8 cellular contexts compared by ENCODE assay signal in the genomic region with DNA sequence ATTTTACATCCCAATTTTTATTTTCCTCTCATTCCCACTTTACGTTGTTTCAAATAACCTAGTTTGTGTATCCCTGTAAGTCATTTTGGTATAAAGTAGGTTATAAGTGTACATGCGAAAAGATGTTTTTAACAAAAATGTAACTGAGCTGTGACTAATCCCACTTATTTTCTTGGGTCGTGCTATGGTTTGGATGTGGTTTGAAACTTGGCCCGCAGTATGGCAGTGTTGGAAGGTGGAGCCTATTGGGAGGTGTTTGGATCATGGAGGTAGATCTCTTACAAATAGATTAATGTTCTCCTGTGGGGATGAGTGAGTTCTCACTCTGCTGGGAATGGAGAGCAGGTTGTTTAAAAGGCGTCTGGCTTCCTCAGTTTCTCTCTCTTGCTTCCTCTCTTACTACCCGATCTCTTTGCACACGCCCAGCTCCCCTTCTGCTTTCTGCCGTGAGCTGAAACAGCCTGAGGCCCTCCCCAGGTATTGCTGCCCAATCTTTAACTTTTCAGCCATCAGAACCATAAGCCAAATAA. TPM values are rescaled to one million over a fixed set of nuclear protein-coding genes. Genes with fewer than 3 reads are reported as not detected.
A peak's percentile ranks its signal among the peaks of the same experiment; 100 is the strongest.
DNase-seq lines count a peak whose midpoint lies in the region; ATAC-seq and TF ChIP-seq lines count a peak whose summit lies in the region.

No MANE protein-coding gene starts in this region.

- no peaks in the 10 kb centered on the region for H3K27me3 Mint-ChIP-seq in activated T-cell treated with anti-CD3 and anti-CD28 coated beads, Interleukin-2, amount 50 U/mL, for 72 hours (ENCODE audit: low read depth)
- H3K27me3 Mint-ChIP-seq in stimulated activated naive CD8-positive, alpha-beta T cell treated with anti-CD3 and anti-CD28 coated beads, Interleukin-15, amount 100 ng/mL, for 72 hours = no peaks in the 10 kb centered on the region

- no peak for DNase-seq in activated T-cell treated with anti-CD3 and anti-CD28 coated beads, Interleukin-2, amount 50 U/mL, for 72 hours
- DNase-seq in activated T-cell treated with anti-CD3 and anti-CD28 coated beads, Interleukin-2, amount 50 U/mL, for 48 hours = no peak
- DNase-seq in SJSA1 (ENCODE audit: low read depth in 1 of 2, low spot score in 2 of 2) (no peak), fibroblast of mammary gland (ENCODE audit: low read depth) (peak; percentile 44), omental fat pad (ENCODE audit: low spot score) (no peak), NCI-H1105 (lab: John Stamatoyannopoulos, UW) (no peak), NCI-H187 (lab: John Stamatoyannopoulos, UW) (no peak)
- DNase-seq in stimulated activated naive CD8-positive, alpha-beta T cell treated with anti-CD3 and anti-CD28 coated beads, Interleukin-15, amount 100 ng/mL, for 72 hours = no peak

- H3K4me3 ChIP-seq in SJSA1 (peak overlapping the region; percentile 37), fibroblast of mammary gland (ENCODE audit: control insufficient read depth, low read depth, low read length) (peak overlapping the region; percentile 62)

- H3K36me3 ChIP-seq in SJSA1 = peaks cover 54% of the 10 kb centered on the region

- no peaks in the 10 kb centered on the region for H3K9me3 Mint-ChIP-seq in activated T-cell treated with anti-CD3 and anti-CD28 coated beads, Interleukin-2, amount 50 U/mL, for 72 hours
- H3K9me3 Mint-ChIP-seq in stimulated activated naive CD8-positive, alpha-beta T cell treated with anti-CD3 and anti-CD28 coated beads, Interleukin-15, amount 100 ng/mL, for 72 hours = no peaks in the 10 kb centered on the region

- H3K4me1 ChIP-seq in SJSA1 (replicated peaks) = peaks cover 13% of the 10 kb centered on the region; the same call in 1 of the 2 replicates

- peak overlapping the region; percentile 95 to 96 for H3K4me3 Mint-ChIP-seq in activated T-cell treated with anti-CD3 and anti-CD28 coated beads, Interleukin-2, amount 50 U/mL, for 72 hours
- H3K4me3 Mint-ChIP-seq in stimulated activated naive CD8-positive, alpha-beta T cell treated with anti-CD3 and anti-CD28 coated beads, Interleukin-15, amount 100 ng/mL, for 72 hours = peak overlapping the region; percentile 93 to 97

- peaks cover 67% of the 10 kb centered on the region for H3K4me1 Mint-ChIP-seq in activated T-cell treated with anti-CD3 and anti-CD28 coated beads, Interleukin-2, amount 50 U/mL, for 72 hours (ENCODE audit: low read depth)
- peaks cover 62% of the 10 kb centered on the region for H3K4me1 Mint-ChIP-seq in stimulated activated naive CD8-positive, alpha-beta T cell treated with anti-CD3 and anti-CD28 coated beads, Interleukin-15, amount 100 ng/mL, for 72 hours

- H3K27ac Mint-ChIP-seq in activated T-cell treated with anti-CD3 and anti-CD28 coated beads, Interleukin-2, amount 50 U/mL, for 72 hours = peak overlapping the region; percentile 97
- H3K27ac Mint-ChIP-seq in stimulated activated naive CD8-positive, alpha-beta T cell treated with anti-CD3 and anti-CD28 coated beads, Interleukin-15, amount 100 ng/mL, for 72 hours = peak overlapping the region; percentile 94 to 99

- no peaks in the 10 kb centered on the region for H3K27me3 ChIP-seq in SJSA1 (replicated peaks)

- no peak for ATAC-seq in activated T-cell treated with anti-CD3 and anti-CD28 coated beads, Interleukin-2, amount 50 U/mL, for 72 hours (replicated peaks in 1 of 2)
- ATAC-seq in stimulated activated naive CD8-positive, alpha-beta T cell treated with anti-CD3 and anti-CD28 coated beads, Interleukin-15, amount 100 ng/mL, for 72 hours = no peak
- no peak for ATAC-seq in omental fat pad (ENCODE audit: low FRiP score)

- 0 out of 2 replicates have a peak overlapping the region, but pooled peaks have one; percentile 13 for H3K27ac ChIP-seq in SJSA1

- peaks cover 6 to 24% of the 10 kb centered on the region in 2 donors for H3K36me3 Mint-ChIP-seq in activated T-cell treated with anti-CD3 and anti-CD28 coated beads, Interleukin-2, amount 50 U/mL, for 72 hours (ENCODE audit: insufficient read depth in 2 of 2)

- TF ChIP-seq CTCF in fibroblast of mammary gland (conservative IDR thresholded peaks at IDR 0.05; ENCODE audit: control insufficient read depth, insufficient read depth, low read depth, low read length) (no peak), omental fat pad (IDR thresholded peaks at IDR 0.05) (no peak)

- no peaks in the 10 kb centered on the region for H3K9me3 ChIP-seq in SJSA1 (replicated peaks)

RNA-seq across cellular contexts. Expression of gene RPL27A, which starts 7.2 kb away (rescaled TPM):
- 1,000 to 10,000 TPM; 1,081 to 1,146 TPM for total RNA-seq in activated T-cell treated with anti-CD3 and anti-CD28 coated beads, Interleukin-2, amount 50 U/mL, for 72 hours
- total RNA-seq in SJSA1 (2014; rRNA removed; shearing (Covaris generic)) = 367 and 462 TPM in 2 replicates
- total RNA-seq in omental fat pad = 100 to 1,000 TPM; 635 to 791 (median 757) TPM

RNA-seq across cellular contexts. Expression of gene TRIM66, which starts 7.3 kb away (rescaled TPM):
- 10 to 100 TPM; 26.4 to 30.2 TPM for total RNA-seq in activated T-cell treated with anti-CD3 and anti-CD28 coated beads, Interleukin-2, amount 50 U/mL, for 72 hours
- total RNA-seq in SJSA1 (2014; rRNA removed; shearing (Covaris generic)) = 0.63 and 3.1 TPM in 2 replicates
- total RNA-seq in omental fat pad = 10 to 100 TPM in 1 of 4 donors, 1 to 10 TPM in 3; 3.7 to 11.3 (median 5.1) TPM
